In the genomic region with DNA sequence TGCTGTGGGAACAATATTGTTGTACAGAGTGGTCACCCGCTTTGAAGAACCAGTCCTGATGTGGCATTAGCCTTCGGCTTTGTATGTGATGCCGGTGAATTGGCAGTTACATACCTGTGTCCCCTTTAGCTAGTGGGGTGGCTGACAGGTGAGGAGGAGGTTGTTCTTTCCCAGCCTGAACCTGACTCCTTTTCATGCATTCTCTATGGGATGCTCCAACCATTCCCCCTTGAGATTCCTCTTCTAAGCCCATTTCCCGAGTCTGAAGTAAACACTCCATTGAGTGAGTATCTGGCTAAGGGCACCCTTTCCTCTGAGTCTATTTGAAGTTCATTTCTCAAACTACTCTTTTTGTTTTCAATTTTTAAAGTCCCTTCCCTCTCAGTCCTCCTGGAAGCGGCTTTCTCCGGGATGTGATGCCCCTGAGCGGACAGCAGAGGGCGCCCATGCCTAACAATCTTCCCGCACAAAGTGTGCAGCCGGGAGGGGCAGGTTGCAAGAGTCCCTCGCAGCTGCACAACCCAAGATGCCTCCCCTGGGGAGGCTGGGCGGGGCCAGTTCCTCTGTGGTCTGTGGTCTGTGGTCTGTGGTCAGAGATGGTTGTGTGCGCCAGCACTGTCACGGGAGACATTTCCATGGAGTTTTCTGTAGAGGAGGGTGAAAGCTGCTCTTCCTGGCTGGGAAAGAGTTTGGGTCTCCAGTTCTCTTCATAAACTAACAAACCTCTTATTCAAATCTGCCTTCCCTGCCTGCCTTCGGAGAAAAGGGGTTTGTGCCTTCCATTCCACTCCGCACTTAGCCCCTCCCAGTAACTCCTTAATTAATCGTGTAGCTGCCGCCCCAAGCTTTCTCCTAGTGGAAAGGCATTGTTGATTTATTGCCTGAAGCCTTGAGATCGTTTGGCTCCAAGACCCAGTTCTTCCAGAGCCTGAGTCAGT, we compare ENCODE assay signal across 8 cellular contexts. TPM values are rescaled to one million over a fixed set of nuclear protein-coding genes. Genes with fewer than 3 reads are reported as not detected.
DNase-seq lines count a peak whose midpoint lies in the region; ATAC-seq and TF ChIP-seq lines count a peak whose summit lies in the region.

No MANE protein-coding gene starts in this region.

- H3K27me3 ChIP-seq in Peyer's patch, result no peaks in the 10 kb centered on the region
- peaks cover 44% of the 10 kb centered on the region for H3K27me3 ChIP-seq in neural progenitor cell
- peaks cover 0 to 50% (median 5%) of the 10 kb centered on the region in 3 donors for H3K27me3 ChIP-seq in stomach

- H3K36me3 Mint-ChIP-seq in activated T-cell treated with anti-CD3 and anti-CD28 coated beads, Interleukin-2, amount 50 U/mL, for 72 hours (ENCODE audit: insufficient read depth in 2 of 2), result no peaks in the 10 kb centered on the region
- no peaks in the 10 kb centered on the region for H3K36me3 Mint-ChIP-seq in neural progenitor cell

- no peaks in the 10 kb centered on the region for H3K9me3 Mint-ChIP-seq in activated T-cell treated with anti-CD3 and anti-CD28 coated beads, Interleukin-2, amount 50 U/mL, for 72 hours
- H3K9me3 Mint-ChIP-seq in neural progenitor cell, result no peaks in the 10 kb centered on the region

- peaks cover 29% of the 10 kb centered on the region for H3K4me1 Mint-ChIP-seq in activated T-cell treated with anti-CD3 and anti-CD28 coated beads, Interleukin-2, amount 50 U/mL, for 72 hours (ENCODE audit: low read depth)
- H3K4me1 Mint-ChIP-seq in neural progenitor cell, result peaks cover 11% of the 10 kb centered on the region

- H3K4me3 ChIP-seq in Jurkat, Clone E6-1 (ENCODE audit: low read length), result no peak overlapping the region
- H3K4me3 ChIP-seq in Peyer's patch (peak overlapping the region in 1 of 4 donors; percentile 10), neural progenitor cell (peak overlapping the region; percentile 35), stomach (peak overlapping the region; percentile 8 to 19 (median 13))

- intact Hi-C loops in stomach (cut with DNase I; ENCODE audit: low total_unique reads), result loop anchor here (2.0 to 10.0 kb wide), 2 partner anchors 202 to 522 kb away; no protein-coding TSS in a partner anchor

- TF ChIP-seq CTCF in Peyer's patch (IDR thresholded peaks at IDR 0.05) (peak; percentile 73 to 88 (median 84)), neural progenitor cell (IDR thresholded peaks at IDR 0.05) (peak; percentile 99), stomach (IDR thresholded peaks at IDR 0.05) (peak in 5 of 7 experiments; percentile 72 to 92 (median 91))

- DNase-seq in Daoy (ENCODE audit: low read depth) (peak; percentile 97), Peyer's patch (peak; percentile 83 to 94 (median 83)), fibroblast of peridontal ligament (ENCODE audit: extremely low read depth) (peak; percentile 92), neural progenitor cell (ENCODE audit: low spot score) (peak; percentile 93), stomach (peak; percentile 76)
- DNase-seq in Jurkat, Clone E6-1 (ENCODE audit: low read depth, low spot score), result peak; percentile 95
- DNase-seq in activated T-cell treated with anti-CD3 and anti-CD28 coated beads, Interleukin-2, amount 50 U/mL, for 72 hours, result peak; percentile 83 to 87

- H3K79me2 ChIP-seq in neural progenitor cell (ENCODE audit: low read depth), result no peaks in the 10 kb centered on the region

- H3K27ac Mint-ChIP-seq in activated T-cell treated with anti-CD3 and anti-CD28 coated beads, Interleukin-2, amount 50 U/mL, for 72 hours, result peak overlapping the region; percentile 88
- no peak overlapping the region for H3K27ac Mint-ChIP-seq in neural progenitor cell

- H3K27ac ChIP-seq in Peyer's patch (no peak overlapping the region), neural progenitor cell (no peak overlapping the region), stomach (peak overlapping the region in 1 of 5 donors; percentile 11)

- TF ChIP-seq POLR2A in Peyer's patch (IDR thresholded peaks at IDR 0.05) (no peak), stomach (IDR thresholded peaks at IDR 0.05) (no peak)

- H4K20me1 ChIP-seq in neural progenitor cell (ENCODE audit: low read depth), result no peaks in the 10 kb centered on the region

- no peaks in the 10 kb centered on the region for H3K36me3 ChIP-seq in Peyer's patch
- no peaks in the 10 kb centered on the region for H3K36me3 ChIP-seq in neural progenitor cell
- no peaks in the 10 kb centered on the region for H3K36me3 ChIP-seq in stomach

- ATAC-seq in GM21786 (IDR thresholded peaks at IDR 0.05; ENCODE audit: unreplicated experiment), result peak; percentile 96
- ATAC-seq in activated T-cell treated with anti-CD3 and anti-CD28 coated beads, Interleukin-2, amount 50 U/mL, for 72 hours (replicated peaks in 1 of 2), result peak; percentile 95 to 97

- peak overlapping the region; percentile 72 for H3K4me2 ChIP-seq in neural progenitor cell

- peaks cover 69% of the 10 kb centered on the region for H3K27me3 Mint-ChIP-seq in activated T-cell treated with anti-CD3 and anti-CD28 coated beads, Interleukin-2, amount 50 U/mL, for 72 hours (ENCODE audit: low read depth)
- H3K27me3 Mint-ChIP-seq in neural progenitor cell (ENCODE audit: insufficient read depth, low read depth), result peaks cover 6% of the 10 kb centered on the region

- no peak overlapping the region for H3K9ac ChIP-seq in neural progenitor cell

- H3K4me3 Mint-ChIP-seq in activated T-cell treated with anti-CD3 and anti-CD28 coated beads, Interleukin-2, amount 50 U/mL, for 72 hours, result peak overlapping the region; percentile 40 to 67
- H3K4me3 Mint-ChIP-seq in neural progenitor cell, result peak overlapping the region; percentile 39

- peaks cover 0 to 8% (median 0%) of the 10 kb centered on the region in 4 donors for H3K4me1 ChIP-seq in Peyer's patch
- peaks cover 4% of the 10 kb centered on the region for H3K4me1 ChIP-seq in neural progenitor cell
- H3K4me1 ChIP-seq in stomach, result peaks cover 0 to 17% (median 14%) of the 10 kb centered on the region in 4 donors

- peak overlapping the region; percentile 59 for H2AFZ ChIP-seq in neural progenitor cell (replicated peaks)

- H3F3A ChIP-seq in neural progenitor cell (ENCODE audit: low read depth), result no peaks in the 10 kb centered on the region

- TF ChIP-seq EP300 in stomach (IDR thresholded peaks at IDR 0.05), result no peak

- 14 to 17% (median 15%) methylated on average over 19 of the region's 19 CpGs for WGBS in stomach, 5 donors

- H3K9me3 ChIP-seq in Peyer's patch, result no peaks in the 10 kb centered on the region
- no peaks in the 10 kb centered on the region for H3K9me3 ChIP-seq in neural progenitor cell (ENCODE audit: low read depth)
- H3K9me3 ChIP-seq in stomach, result no peaks in the 10 kb centered on the region

RNA-seq across cellular contexts. Expression of a gene that starts 36.4 kb away (rescaled TPM):
- not detected in 2 replicates for total RNA-seq in Daoy (2014; rRNA removed; shearing (Covaris generic))
- not detected for polyA plus RNA-seq in Jurkat, Clone E6-1 (2012; ENCODE audit: insufficient read depth, insufficient read length)
- 1 to 10 TPM; 1.1 to 2.5 (median 1.8) TPM for total RNA-seq in Peyer's patch
- not detected for total RNA-seq in activated T-cell treated with anti-CD3 and anti-CD28 coated beads, Interleukin-2, amount 50 U/mL, for 72 hours
- total RNA-seq in neural progenitor cell (ENCODE audit: low replicate concordance), result 6.6 and 8.7 TPM in 2 replicates
- total RNA-seq in stomach, result not detected
- not detected for polyA plus RNA-seq in stomach

RNA-seq across cellular contexts. Expression of a gene that starts 52.0 kb away (rescaled TPM):
- 0.17 and 1.7 TPM in 2 replicates for total RNA-seq in Daoy (2014; rRNA removed; shearing (Covaris generic))
- not detected for polyA plus RNA-seq in Jurkat, Clone E6-1 (2012; ENCODE audit: insufficient read depth, insufficient read length)
- total RNA-seq in Peyer's patch, result 10 to 100 TPM in 1 of 4 donors, not detected in 3; 10.7 TPM
- total RNA-seq in activated T-cell treated with anti-CD3 and anti-CD28 coated beads, Interleukin-2, amount 50 U/mL, for 72 hours, result not detected
- total RNA-seq in neural progenitor cell (ENCODE audit: low replicate concordance), result not detected in 2 replicates
- 1 to 10 TPM in 1 of 5 donors, under 1 TPM in 1, not detected in 3; 0.43 to 1.8 TPM for total RNA-seq in stomach
- 1 to 10 TPM in 2 of 3 donors, under 1 TPM in 1; 0.50 to 2.9 (median 1.4) TPM for polyA plus RNA-seq in stomach
